1 cellular context compared by ENCODE assay signal in the genomic region with DNA sequence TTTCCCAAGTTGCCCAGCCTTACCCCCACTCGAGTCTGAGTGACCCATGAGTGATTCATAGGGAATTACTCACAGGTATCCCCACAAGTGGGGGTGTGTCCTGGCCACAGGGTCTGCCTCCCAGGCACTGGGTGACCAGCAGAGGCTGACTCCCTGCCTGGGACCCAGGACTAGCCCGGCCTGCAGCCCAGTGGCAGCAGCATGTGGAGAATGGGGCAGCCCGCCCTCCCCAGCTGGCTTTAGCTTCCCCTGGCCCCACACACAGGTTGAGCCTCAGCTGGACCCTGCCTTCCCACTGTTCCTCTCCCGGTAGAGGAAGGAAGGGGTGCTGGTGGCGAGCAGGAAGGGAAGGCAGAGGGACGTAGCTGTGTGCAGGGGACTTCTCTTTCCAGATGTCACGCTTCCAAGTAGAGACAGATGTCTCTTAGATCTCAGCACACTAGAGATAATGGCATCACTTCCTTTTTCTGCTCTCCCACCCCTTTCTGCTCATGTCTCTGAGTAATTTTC.
TF ChIP-seq lines count a peak whose summit lies in the region.

No MANE protein-coding gene starts in this region.

TF ChIP-seq in SK-N-SH treated with all-trans-retinoic acid at 6 μM for 48 hours, 23 proteins besides CTCF, POLR2A, EP300 and RAD21 (continued from another document):
- TF ChIP-seq TSHZ2 (CRISPR knock-in tag; IDR thresholded peaks at IDR 0.05) = no peak
- TF ChIP-seq ESRRG (CRISPR knock-in tag; IDR thresholded peaks at IDR 0.05) = no peak
- TF ChIP-seq ZFP3 (CRISPR knock-in tag; IDR thresholded peaks at IDR 0.05) = no peak
- TF ChIP-seq ZNF8 (CRISPR knock-in tag; IDR thresholded peaks at IDR 0.05) = no peak
- TF ChIP-seq ZNF70 (CRISPR knock-in tag; IDR thresholded peaks at IDR 0.05) = no peak
- no peak for TF ChIP-seq OSR1 (CRISPR knock-in tag; IDR thresholded peaks at IDR 0.05)
- no peak for TF ChIP-seq GLIS3 (CRISPR knock-in tag; IDR thresholded peaks at IDR 0.05)
- TF ChIP-seq TCF4 (CRISPR knock-in tag; IDR thresholded peaks at IDR 0.05; ENCODE audit: borderline replicate concordance) = no peak
